ENCODE assay signal across 8 cellular contexts in the genomic region with DNA sequence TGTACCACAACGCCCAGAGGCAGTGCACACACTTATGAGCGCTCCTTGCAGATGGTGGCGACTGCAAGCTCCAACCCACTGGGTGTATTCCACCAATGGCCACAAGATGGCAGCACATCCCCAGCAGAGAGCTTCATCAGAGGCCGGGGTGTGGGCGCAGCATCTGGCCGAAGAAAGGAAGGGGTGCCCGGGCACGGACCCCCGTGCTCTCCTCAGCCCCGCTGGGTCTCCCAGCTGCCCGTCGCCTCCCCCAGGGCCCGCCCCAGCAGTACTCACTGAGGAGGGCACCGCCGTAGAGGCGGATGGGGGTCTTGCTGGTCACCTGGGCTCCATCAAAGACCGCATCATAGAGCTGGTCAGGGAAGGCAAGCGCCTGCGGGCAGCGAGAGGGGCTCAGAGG. TPM values are rescaled to one million over a fixed set of nuclear protein-coding genes. Genes with fewer than 3 reads are reported as not detected.
A peak's percentile ranks its signal among the peaks of the same experiment; 100 is the strongest.
DNase-seq lines count a peak whose midpoint lies in the region; ATAC-seq and TF ChIP-seq lines count a peak whose summit lies in the region.

No MANE protein-coding gene starts in this region.

- no peaks in the 10 kb centered on the region for H3K9me3 ChIP-seq in ascending aorta

- TF ChIP-seq CTCF in ascending aorta (IDR thresholded peaks at IDR 0.05), result peak; percentile 93 to 95 (median 95)

- intact Hi-C loops in ascending aorta (cut with DNase I), result loop anchor here (1.0 to 5.0 kb wide), 2 partner anchors 167 to 396 kb away; no protein-coding TSS in a partner anchor

- DNase-seq in Caki2 (ENCODE audit: low read depth) (peak; percentile 56), NCI-H128 (lab: John Stamatoyannopoulos, UW; ENCODE audit: unreplicated experiment) (peak; percentile 77), T-helper 2 cell (peak; percentile 56 to 80 (median 70)), ascending aorta (ENCODE audit: low spot score in 2 of 2) (peak; percentile 26 to 86), hippocampal formation (lab: John Stamatoyannopoulos, UW) (peak; percentile 80 to 83), smooth muscle cell of the brain vasculature (ENCODE audit: low read depth, low spot score) (peak; percentile 62)

- H3K4me1 ChIP-seq in ascending aorta, result no peaks in the 10 kb centered on the region

- no peaks in the 10 kb centered on the region for H3K27me3 ChIP-seq in ascending aorta

- no peak overlapping the region for H3K27ac ChIP-seq in ascending aorta

- in situ Hi-C loops in Caki2 (cut with HindIII; ENCODE audit: low pct_unique_long_range_greater_than_20kb, low sequenced_read_pairs), result loop anchor here (25.0 kb wide), 1 partner anchor 176 kb away; no protein-coding TSS in a partner anchor

- peak; percentile 70 for ATAC-seq in GM21576 (IDR thresholded peaks at IDR 0.05; ENCODE audit: unreplicated experiment)
- ATAC-seq in HG03108 (IDR thresholded peaks at IDR 0.05; ENCODE audit: unreplicated experiment), result no peak

- H3K36me3 ChIP-seq in ascending aorta, result peaks cover 4 to 6% of the 10 kb centered on the region in 2 donors

- H3K4me3 ChIP-seq in ascending aorta, result no peak overlapping the region

RNA-seq across cellular contexts. Expression of gene TP53I11, which starts 14.2 kb away (rescaled TPM):
- total RNA-seq in Caki2 (2014; rRNA removed; shearing (Covaris generic); ENCODE audit: low replicate concordance), result 0.06 and 0.81 TPM in 2 replicates
- 266 TPM for total RNA-seq in ascending aorta

Comparison
In these comparisons a context has a peak if more than half of its experiments do, and no peak if none do; other contexts are left out.
1. RNA of gene TP53I11, which starts 14.2 kb away (total RNA-seq): 266 TPM in ascending aorta (single experiment); 0.06 to 0.81 TPM in Caki2; every median in the first group is over 100 times any median in the second.
2. Peak in every context shown above with its lines, with median percentiles within 50 percentile points of each other: DNase-seq.